24 cellular contexts compared by ENCODE assay signal in genomic region chr22:37206118-37206840, GRCh38. TPM values are rescaled to one million over a fixed set of nuclear protein-coding genes. Genes with fewer than 3 reads are reported as not detected.
DNase-seq lines count a peak whose midpoint lies in the region; ATAC-seq and TF ChIP-seq lines count a peak whose summit lies in the region.
"Had no signal": no experiment of that assay in that cellular context is flagged by ENCODE, and none has a peak within 500 bp of the region (broad histone marks: within the 10 kb centered on the region; RNA-seq: fewer than 3 reads in every experiment).

No MANE protein-coding gene starts in this region.

- H3K4me3 Mint-ChIP-seq in activated naive CD4-positive, alpha-beta T cell treated with anti-CD3 and anti-CD28 coated beads, Interleukin-2, amount 10 ng/mL, durations not matched to agents 7 days and 5 days: no peak overlapping the region
- H3K4me3 Mint-ChIP-seq in naive thymus-derived CD4-positive, alpha-beta T cell: peak overlapping the region in 4 of 10 donors; percentile 17 to 55 (median 28)
- H3K4me3 Mint-ChIP-seq: activated CD4-positive, alpha-beta memory T cell treated with anti-CD3 and anti-CD28 coated beads for 36 hours; activated naive CD4-positive, alpha-beta T cell treated with anti-CD3 and anti-CD28 coated beads, Interleukin-2, amount 50 U/mL, for 24 hours; H9 had no signal

- peaks cover 0 to 27% of the 10 kb centered on the region in 2 donors for H3K4me1 ChIP-seq in naive thymus-derived CD4-positive, alpha-beta T cell (ENCODE audit: control insufficient read depth in 2 of 2, insufficient read depth in 2 of 2, low read length in 2 of 2)
- H3K4me1 ChIP-seq in tibial artery: no peaks in the 10 kb centered on the region
- H3K4me1 ChIP-seq: BE2C had no signal

- H3K9me3 ChIP-seq in WERI-Rb-1 (ENCODE audit: severe bottlenecking) (no peaks in the 10 kb centered on the region), tibial artery (no peaks in the 10 kb centered on the region)
- H3K9me3 ChIP-seq in naive thymus-derived CD4-positive, alpha-beta T cell (ENCODE audit: control insufficient read depth in 2 of 3, low read length in 3 of 3): no peaks in the 10 kb centered on the region
- H3K9me3 ChIP-seq: BE2C, SK-N-SH had no signal

- H3K4me3 ChIP-seq in WERI-Rb-1 (ENCODE audit: low read depth, low read length) (no peak overlapping the region), tibial artery (no peak overlapping the region)
- H3K4me3 ChIP-seq in naive thymus-derived CD4-positive, alpha-beta T cell (ENCODE audit: low read length): no peak overlapping the region
- H3K4me3 ChIP-seq: skin epidermis had no signal

- ATAC-seq in naive thymus-derived CD4-positive, alpha-beta T cell: no peak
- ATAC-seq in GM21367 (IDR thresholded peaks at IDR 0.05; ENCODE audit: unreplicated experiment): no peak

- H3K4me1 Mint-ChIP-seq in activated naive CD4-positive, alpha-beta T cell treated with anti-CD3 and anti-CD28 coated beads, Interleukin-2, amount 10 ng/mL, durations not matched to agents 7 days and 5 days: peaks cover 25% of the 10 kb centered on the region
- peaks cover 12 to 78% (median 61%) of the 10 kb centered on the region in 7 donors for H3K4me1 Mint-ChIP-seq in naive thymus-derived CD4-positive, alpha-beta T cell

- intact Hi-C loops in naive thymus-derived CD4-positive, alpha-beta T cell (cut with micrococcal nuclease): no loop called here
- intact Hi-C loops in tibial artery (cut with DNase I; ENCODE audit: low total_unique reads): loop anchor here (10.0 kb wide), 1 partner anchor 171 kb away; no protein-coding TSS in a partner anchor

- no peak overlapping the region for H3K27ac ChIP-seq in WERI-Rb-1
- peak overlapping the region; percentile 46 for H3K27ac ChIP-seq in naive thymus-derived CD4-positive, alpha-beta T cell (ENCODE audit: low read depth, low read length)
- H3K27ac ChIP-seq in tibial artery: no peak overlapping the region
- H3K27ac ChIP-seq: RWPE1, skin epidermis, VCaP had no signal

- H3K27ac Mint-ChIP-seq in activated naive CD4-positive, alpha-beta T cell treated with anti-CD3 and anti-CD28 coated beads, Interleukin-2, amount 10 ng/mL, durations not matched to agents 7 days and 5 days: no peak overlapping the region
- peak overlapping the region in 8 of 9 donors; percentile 42 to 91 (median 82) for H3K27ac Mint-ChIP-seq in naive thymus-derived CD4-positive, alpha-beta T cell
- H3K27ac Mint-ChIP-seq: activated CD4-positive, alpha-beta memory T cell treated with anti-CD3 and anti-CD28 coated beads for 36 hours; activated naive CD4-positive, alpha-beta T cell treated with anti-CD3 and anti-CD28 coated beads, Interleukin-2, amount 50 U/mL, for 24 hours; H9 had no signal

- no peaks in the 10 kb centered on the region for H3K36me3 ChIP-seq in WERI-Rb-1
- H3K36me3 ChIP-seq in naive thymus-derived CD4-positive, alpha-beta T cell (ENCODE audit: control insufficient read depth in 2 of 3, insufficient read depth in 3 of 3, low read length in 3 of 3): peaks cover 0 to 14% (median 0%) of the 10 kb centered on the region in 3 experiments
- H3K36me3 ChIP-seq in tibial artery: no peaks in the 10 kb centered on the region
- H3K36me3 ChIP-seq: BE2C had no signal

- H3K27me3 Mint-ChIP-seq in activated naive CD4-positive, alpha-beta T cell treated with anti-CD3 and anti-CD28 coated beads, Interleukin-2, amount 10 ng/mL, durations not matched to agents 7 days and 5 days: no peaks in the 10 kb centered on the region
- H3K27me3 Mint-ChIP-seq in naive thymus-derived CD4-positive, alpha-beta T cell: no peaks in the 10 kb centered on the region
- H3K27me3 Mint-ChIP-seq: activated CD4-positive, alpha-beta memory T cell treated with anti-CD3 and anti-CD28 coated beads for 36 hours; activated naive CD4-positive, alpha-beta T cell treated with anti-CD3 and anti-CD28 coated beads, Interleukin-2, amount 50 U/mL, for 24 hours had no signal

- POLR2A ChIA-PET in naive thymus-derived CD4-positive, alpha-beta T cell (lab: Charles Lee): interaction anchor here (1.3 to 22.1 kb wide), 6 partner anchors 7 to 36 kb away, joined by 5 to 278 read pairs (median 58); partner anchors contain the start of gene RAC2

- DNase-seq in activated naive CD4-positive, alpha-beta T cell treated with anti-CD3 and anti-CD28 coated beads, Interleukin-2, amount 10 ng/mL, durations not matched to agents 7 days and 5 days: peak; percentile 12
- no peak for DNase-seq in activated naive CD4-positive, alpha-beta T cell treated with Interleukin-2 at 50 U/mL for 16 hours
- DNase-seq in WERI-Rb-1 (peak; percentile 4), tibial artery (peak; percentile 3 to 34), NCI-H2107 (lab: John Stamatoyannopoulos, UW) (no peak), GM13976 (ENCODE audit: low spot score) (no peak)
- no peak for DNase-seq in naive thymus-derived CD4-positive, alpha-beta T cell
- DNase-seq: activated CD4-positive, alpha-beta memory T cell treated with anti-CD3 and anti-CD28 coated beads for 36 hours; BE2C; H9; Kasumi-1; NCI-H1694 treated with DMSO at 0.1 percent for 48 hours; nucleus accumbens had no signal

- H3K27me3 ChIP-seq in WERI-Rb-1 (ENCODE audit: insufficient read depth, low read depth, severe bottlenecking) (no peaks in the 10 kb centered on the region), tibial artery (peaks cover 0 to 33% of the 10 kb centered on the region in 2 donors)
- H3K27me3 ChIP-seq in naive thymus-derived CD4-positive, alpha-beta T cell (ENCODE audit: control insufficient read depth in 2 of 2, insufficient read depth in 2 of 2, low read length in 2 of 2): no peaks in the 10 kb centered on the region
- H3K27me3 ChIP-seq: BE2C had no signal

- TF ChIP-seq CTCF in WERI-Rb-1 (IDR thresholded peaks at IDR 0.05; ENCODE audit: low read depth, low read length) (no peak), tibial artery (IDR thresholded peaks at IDR 0.05) (no peak), GM13976 (IDR thresholded peaks at IDR 0.05; ENCODE audit: borderline replicate concordance, control extremely low read depth, extremely low read depth, insufficient read depth, missing control alignments) (no peak)

- H3K9me3 Mint-ChIP-seq in activated naive CD4-positive, alpha-beta T cell treated with anti-CD3 and anti-CD28 coated beads, Interleukin-2, amount 10 ng/mL, durations not matched to agents 7 days and 5 days: no peaks in the 10 kb centered on the region
- no peaks in the 10 kb centered on the region for H3K9me3 Mint-ChIP-seq in naive thymus-derived CD4-positive, alpha-beta T cell
- H3K9me3 Mint-ChIP-seq: activated CD4-positive, alpha-beta memory T cell treated with anti-CD3 and anti-CD28 coated beads for 36 hours; activated naive CD4-positive, alpha-beta T cell treated with anti-CD3 and anti-CD28 coated beads, Interleukin-2, amount 50 U/mL, for 24 hours; H9 had no signal

- CTCF ChIA-PET in activated naive CD4-positive, alpha-beta T cell treated with anti-CD3 and anti-CD28 coated beads, Interleukin-2, amount 10 ng/mL, durations not matched to agents 7 days and 5 days (lab: Charles Lee): interaction anchor here (0.8 to 1.2 kb wide), 3 partner anchors 12 to 57 kb away, joined by 4 to 5 read pairs (median 4); partner anchors contain the start of gene IL2RB
- CTCF ChIA-PET in naive thymus-derived CD4-positive, alpha-beta T cell (lab: Charles Lee): interaction anchor here (0.6 to 2.9 kb wide), 6 partner anchors 10 to 84 kb away, joined by 3 to 11 read pairs (median 6); no protein-coding TSS in a partner anchor

- in situ Hi-C loops in GM13976 (cut with MboI; ENCODE audit: low sequenced_read_pairs, unreplicated experiment): no loop called here

- H3K36me3 Mint-ChIP-seq in activated naive CD4-positive, alpha-beta T cell treated with anti-CD3 and anti-CD28 coated beads, Interleukin-2, amount 10 ng/mL, durations not matched to agents 7 days and 5 days: no peaks in the 10 kb centered on the region
- H3K36me3 Mint-ChIP-seq in naive thymus-derived CD4-positive, alpha-beta T cell: peaks cover 0 to 3% (median 0%) of the 10 kb centered on the region in 5 donors
- H3K36me3 Mint-ChIP-seq: activated CD4-positive, alpha-beta memory T cell treated with anti-CD3 and anti-CD28 coated beads for 36 hours; activated naive CD4-positive, alpha-beta T cell treated with anti-CD3 and anti-CD28 coated beads, Interleukin-2, amount 50 U/mL, for 24 hours had no signal

RNA-seq across cellular contexts. Expression of gene SSTR3, which starts 6.0 kb away (rescaled TPM):
- total RNA-seq in naive thymus-derived CD4-positive, alpha-beta T cell: 10 to 100 TPM in 2 of 5 experiments, 1 to 10 TPM in 3; 3.9 to 30.4 (median 6.4) TPM
- 1 to 10 TPM; 5.8 to 9.5 TPM for polyA plus RNA-seq in naive thymus-derived CD4-positive, alpha-beta T cell
- total RNA-seq: endothelial cell of umbilical vein, lung microvascular endothelial cell, subcutaneous adipose tissue, urinary bladder had no signal
- polyA plus RNA-seq: endothelial cell of umbilical vein, keratinocyte, SK-N-SH, urinary bladder had no signal

RNA-seq across cellular contexts. Expression of gene C1QTNF6, which starts 18.2 kb away (rescaled TPM):
- 10 to 100 TPM; 12.4 to 27.6 (median 20.2) TPM for total RNA-seq in naive thymus-derived CD4-positive, alpha-beta T cell
- 1 to 10 TPM; 1.1 to 2.4 TPM for polyA plus RNA-seq in naive thymus-derived CD4-positive, alpha-beta T cell

RNA-seq across cellular contexts. Expression of gene RAC2, which starts 37.8 kb away (rescaled TPM):
- 100 to 1,000 TPM; 263 to 886 (median 301) TPM for total RNA-seq in naive thymus-derived CD4-positive, alpha-beta T cell
- polyA plus RNA-seq in naive thymus-derived CD4-positive, alpha-beta T cell: 100 to 1,000 TPM; 838 to 852 TPM

RNA-seq across cellular contexts. Expression of gene IL2RB, which starts 56.6 kb away (rescaled TPM):
- total RNA-seq in naive thymus-derived CD4-positive, alpha-beta T cell: 100 to 1,000 TPM in 2 of 5 experiments, 10 to 100 TPM in 3; 14.3 to 209 (median 44.1) TPM
- 10 to 100 TPM; 13.6 to 20.2 TPM for polyA plus RNA-seq in naive thymus-derived CD4-positive, alpha-beta T cell
- total RNA-seq: endothelial cell of umbilical vein, lung microvascular endothelial cell had no signal

Comparison
In these comparisons a context has a peak if more than half of its experiments do, and no peak if none do; other contexts are left out.
1. DNase-seq: peak in activated naive CD4-positive, alpha-beta T cell treated with anti-CD3 and anti-CD28 coated beads, Interleukin-2, amount 10 ng/mL, durations not matched to agents 7 days and 5 days (single experiment), WERI-Rb-1 (single experiment) and tibial artery (2 of 2); none in activated naive CD4-positive, alpha-beta T cell treated with Interleukin-2 at 50 U/mL for 16 hours (single experiment), naive thymus-derived CD4-positive, alpha-beta T cell (0 of 9), NCI-H2107 (single experiment) and GM13976 (single experiment).